In the genomic region with DNA sequence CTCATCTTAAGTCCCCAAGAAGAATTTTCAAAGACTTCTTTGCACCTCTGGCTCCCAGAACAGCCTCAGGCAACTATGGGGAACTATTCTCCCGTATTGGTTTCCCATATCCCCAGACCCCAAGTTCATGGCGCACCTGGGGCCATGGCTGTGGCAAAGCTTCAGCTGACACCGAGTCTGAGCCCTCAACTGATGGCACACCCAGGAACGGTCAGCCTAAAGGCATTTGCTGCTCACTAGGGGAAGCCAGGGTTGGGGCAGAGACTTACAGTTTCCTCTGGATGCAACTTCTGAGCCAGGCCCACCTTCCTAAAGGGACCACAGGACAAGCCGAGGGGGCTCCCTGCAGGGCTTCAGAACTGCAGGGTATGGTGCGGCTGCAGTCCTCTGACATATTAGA, we compare ENCODE assay signal across 1 cellular context.
TF ChIP-seq lines count a peak whose summit lies in the region.

No MANE protein-coding gene starts in this region.

TF ChIP-seq in HCT116, 20 proteins besides CTCF, POLR2A, EP300 and RAD21:
- no peak for TF ChIP-seq TCF7L2 (IDR thresholded peaks at IDR 0.05; ENCODE audit: borderline replicate concordance, extremely low read depth, insufficient read depth, insufficient read length)
TF ChIP-seq in HCT116: peak in this region for 0.
